In genomic region chr1:212683357-212683722, GRCh38 we compare ENCODE assay signal across 8 cellular contexts. TPM values are rescaled to one million over a fixed set of nuclear protein-coding genes. Genes with fewer than 3 reads are reported as not detected.
DNase-seq lines count a peak whose midpoint lies in the region; ATAC-seq, FAIRE-seq and TF ChIP-seq lines count a peak whose summit lies in the region.

No MANE protein-coding gene starts in this region.

- peak overlapping the region; percentile 33; the same call in 1 of the 2 replicates for H3K4me3 ChIP-seq in GM12878

- no peaks in the 10 kb centered on the region for H3K36me3 Mint-ChIP-seq in nephron progenitor cell (ENCODE audit: low read depth)

- TF ChIP-seq POLR2A in GM12878 (IDR thresholded peaks at IDR 0.05; ENCODE audit: low read depth, low read length), result peak; percentile 80

- POLR2A ChIA-PET in GM12878 (lab: Charles Lee), result no interaction called here

- peaks cover 7% of the 10 kb centered on the region for H3K27me3 Mint-ChIP-seq in nephron progenitor cell (ENCODE audit: low read depth, poor library complexity)

- H3K4me1 Mint-ChIP-seq in nephron progenitor cell, result peaks cover 9% of the 10 kb centered on the region

- in situ Hi-C loops in GM12878 (cut with MboI), result no loop called here

- SMC1A ChIA-PET in GM12878 (lab: Charles Lee; ENCODE audit: uncharacterized antibody, unreplicated experiment), result interaction anchor here (0.6 to 2.1 kb wide), 9 partner anchors 10 to 136 kb away, joined by 3 to 12 read pairs (median 5); partner anchors contain the start of gene BATF3

- H3K27ac Mint-ChIP-seq in nephron progenitor cell, result no peak overlapping the region

- CTCF ChIA-PET in GM12878 (lab: Yijun Ruan, JAX), result interaction anchor here (1.2 to 1.9 kb wide), 6 partner anchors 10 to 228 kb away, joined by 3 to 13 read pairs (median 8); partner anchors contain the start of gene BATF3

- H3K79me2 ChIP-seq in GM12878 (ENCODE audit: control insufficient read depth, insufficient read depth, low read length), result no peaks in the 10 kb centered on the region

- no peaks in the 10 kb centered on the region for H3K9me3 Mint-ChIP-seq in nephron progenitor cell

- H3K9me3 ChIP-seq in GM12878 (replicated peaks; ENCODE audit: control insufficient read depth, insufficient read depth, low read length), result no peaks in the 10 kb centered on the region

- peak overlapping the region; percentile 57 for H2AFZ ChIP-seq in GM12878 (ENCODE audit: control insufficient read depth, low read depth, low read length)

- no peaks in the 10 kb centered on the region for H4K20me1 ChIP-seq in GM12878 (ENCODE audit: control insufficient read depth, insufficient read depth)

- peak in 1 of 2 experiments; percentile 52; a peak in 1 of 4 replicates for TF ChIP-seq EP300 in GM12878 (IDR thresholded peaks at IDR 0.05; ENCODE audit: borderline replicate concordance in 1 of 2, control insufficient read depth in 1 of 2, low read depth in 2 of 2, low read length in 2 of 2)

- no peak overlapping the region for H3K4me3 Mint-ChIP-seq in nephron progenitor cell

- peaks cover 62% of the 10 kb centered on the region for H3K4me1 ChIP-seq in GM12878 (ENCODE audit: control insufficient read depth, insufficient read depth, low read length)

- H3K27ac ChIP-seq in GM12878 (ENCODE audit: control insufficient read depth, insufficient read depth), result peak overlapping the region; percentile 90

- intact Hi-C loops in GM12878 (cut with micrococcal nuclease; ENCODE audit: unreplicated experiment), result loop anchor here (1.0 kb wide), 1 partner anchor 15 kb away; no protein-coding TSS in a partner anchor

- peak overlapping the region; percentile 61 for H3K9ac ChIP-seq in GM12878 (ENCODE audit: control insufficient read depth, insufficient read depth, low read length)

- TF ChIP-seq RAD21 in GM12878 (IDR thresholded peaks at IDR 0.05; ENCODE audit: insufficient read depth, low read depth, low read length), result no peak

- H3K27me3 ChIP-seq in GM12878 (replicated peaks in 1 of 2; ENCODE audit: control insufficient read depth in 2 of 2, insufficient read depth in 2 of 2, low read length in 1 of 2), result no peaks in the 10 kb centered on the region

- RAD21 ChIA-PET in GM12878 (lab: Charles Lee; ENCODE audit: unreplicated experiment), result interaction anchor here (1.1 to 1.6 kb wide), 5 partner anchors 14 to 227 kb away, joined by 3 to 7 read pairs (median 5); no protein-coding TSS in a partner anchor

- 2% methylated on average over 7 of the region's 7 CpGs for WGBS in GM12878 (ENCODE audit: insufficient coverage, insufficient replicate concordance, low lambda C conversion rate, missing lambda C conversion rate)

- no peaks in the 10 kb centered on the region; a peak in 1 of 4 replicates for H3K36me3 ChIP-seq in GM12878 (ENCODE audit: control insufficient read depth in 2 of 2, insufficient read depth in 2 of 2, low read length in 1 of 2)

- peak overlapping the region; percentile 77 for H3K4me2 ChIP-seq in GM12878 (ENCODE audit: control insufficient read depth, insufficient read depth)

- peak; percentile 75 for FAIRE-seq in GM12878 (lab: Jason Lieb, UNC)

- TF ChIP-seq CTCF in GM12878 (IDR thresholded peaks at IDR 0.05 in 2 of 3, conservative IDR thresholded peaks at IDR 0.05 in 1 of 3; ENCODE audit: control insufficient read depth in 2 of 3, extremely low read depth in 1 of 3, insufficient read depth in 1 of 3, low read depth in 3 of 3, low read length in 3 of 3) (no peak), nephron progenitor cell (IDR thresholded peaks at IDR 0.05) (no peak)

- BruUV-seq in GM12878 (replicated peaks; lab: Mats Ljungman, UMichigan), result no TSS peak

- ATAC-seq in GM18511 (IDR thresholded peaks at IDR 0.05; ENCODE audit: unreplicated experiment), result peak; percentile 80
- peak; percentile 79 for ATAC-seq in GM21576 (IDR thresholded peaks at IDR 0.05; ENCODE audit: unreplicated experiment)
- ATAC-seq in GM12878, result peak; percentile 79

- DNase-seq in Kasumi-1 (lab: John Stamatoyannopoulos, UW) (peak; percentile 21 to 39), GM12878 (ENCODE audit: low read depth, low spot score) (peak; percentile 81), NCI-H1092 (lab: John Stamatoyannopoulos, UW) (no peak), NCI-H187 (lab: John Stamatoyannopoulos, UW) (no peak), NCI-H1436 treated with DMSO at 0.1 percent for 48 hours (lab: John Stamatoyannopoulos, UW) (no peak), nephron progenitor cell (no peak)

TF ChIP-seq in GM12878, 131 proteins besides CTCF, POLR2A, EP300 and RAD21 (continues in another document):
- 0 out of 2 replicates have a peak, but pooled peaks have one; percentile 44 for TF ChIP-seq TCF12 (IDR thresholded peaks at IDR 0.05; ENCODE audit: low read depth, low read length)
- no peak for TF ChIP-seq HCFC1 (IDR thresholded peaks at IDR 0.05; ENCODE audit: low read length)
- no peak for TF ChIP-seq BRCA1 (IDR thresholded peaks at IDR 0.05; ENCODE audit: low read depth, low read length)
- TF ChIP-seq GATAD2B (conservative IDR thresholded peaks at IDR 0.05; ENCODE audit: low read depth), result peak; percentile 41
- 0 out of 2 replicates have a peak, but pooled peaks have one; percentile 38 for TF ChIP-seq PML (IDR thresholded peaks at IDR 0.05; ENCODE audit: low read length)
- peak; percentile 72; the same call in 1 of the 2 replicates for TF ChIP-seq PAX5 (IDR thresholded peaks at IDR 0.05; ENCODE audit: borderline replicate concordance, low read depth, low read length)
- no peak for TF ChIP-seq BCLAF1 (IDR thresholded peaks at IDR 0.05)
- peak; percentile 25 for TF ChIP-seq SP1 (IDR thresholded peaks at IDR 0.05; ENCODE audit: low read depth, low read length)
- TF ChIP-seq PAX8 (IDR thresholded peaks at IDR 0.05), result no peak
- peak; percentile 73; the same call in 1 of the 2 replicates for TF ChIP-seq DPF2 (IDR thresholded peaks at IDR 0.05)
- peak; percentile 91 for TF ChIP-seq SPI1 (IDR thresholded peaks at IDR 0.05; ENCODE audit: borderline replicate concordance, insufficient read depth, low read depth, low read length)
- no peak for TF ChIP-seq MAX (IDR thresholded peaks at IDR 0.05; ENCODE audit: low read depth, low read length)
- no peak for TF ChIP-seq NR2C2 (IDR thresholded peaks at IDR 0.05; ENCODE audit: borderline replicate concordance, control insufficient read depth, insufficient read length, low read depth)
- no peak for TF ChIP-seq CBX5 (IDR thresholded peaks at IDR 0.05; ENCODE audit: low read depth)
- TF ChIP-seq TAF1 (IDR thresholded peaks at IDR 0.05; ENCODE audit: borderline replicate concordance, low read depth, low read length), result 0 out of 2 replicates have a peak, but pooled peaks have one; percentile 10
- peak; percentile 85 to 100; a peak in 2 of 4 replicates for TF ChIP-seq ETV6 (conservative IDR thresholded peaks at IDR 0.05 in 1 of 2, IDR thresholded peaks at IDR 0.05 in 1 of 2; ENCODE audit: borderline replicate concordance in 1 of 2, low read depth in 1 of 2)

RNA-seq across cellular contexts. Expression of gene BATF3, which starts 16.3 kb away (rescaled TPM):
- total RNA-seq in GM12878 (2013; cell fraction: nucleolus; rRNA removed), result 10.3 and 10.7 TPM in 2 replicates
- total RNA-seq in GM12878 (2014; rRNA removed) (41.9 and 50.4 TPM in 2 replicates), GM12878 (2014; rRNA removed; fragmentation: Illumina TruSeq; extraction: Trizol) (28.7 and 30.6 TPM in 2 replicates), GM12878 (2021) (44.9 and 47.5 TPM in 2 replicates)
- 9.6 TPM for polyA plus RNA-seq in GM12878 (2011; ENCODE audit: low read depth)
- polyA plus RNA-seq in GM12878 (2011; rRNA removed) (15.1 and 25.6 TPM in 2 replicates), GM12878 (2014; fragmentation: Illumina TruSeq; extraction: Trizol) (7.6 and 31.1 TPM in 2 replicates), GM12878 (2014; fragmentation: Nextera tagmentation; extraction: Ambion mirVana) (10 to 100 TPM; 11.1 to 12.3 TPM), GM12878 (2014; rRNA removed) (56.7 and 56.8 TPM in 2 replicates), GM12878 (2016; fragmentation: Nextera tagmentation; extraction: Ambion mirVana) (10 to 100 TPM; 20.4 to 33.2 TPM)
- 31.7 and 44.5 TPM in 2 replicates for polyA plus RNA-seq in GM12878 (2011; cell fraction: cytosol; rRNA removed)
- polyA plus RNA-seq in GM12878 (2011; cell fraction: nucleus; rRNA removed), result 26.0 and 28.6 TPM in 2 replicates
- 7.8 and 9.7 TPM in 2 replicates for polyA plus RNA-seq in GM12878 (2012)
- 5.7 and 9.1 TPM in 2 replicates for polyA minus RNA-seq in GM12878 (2011; rRNA and poly(A)+ RNA removed)
- polyA minus RNA-seq in GM12878 (2011; cell fraction: cytosol; rRNA and poly(A)+ RNA removed), result 4.2 and 4.8 TPM in 2 replicates
- 4.2 and 5.8 TPM in 2 replicates for polyA minus RNA-seq in GM12878 (2011; cell fraction: nucleus; rRNA and poly(A)+ RNA removed)

Comparison
In these comparisons a context has a peak if more than half of its experiments do, and no peak if none do; other contexts are left out.
1. DNase-seq: peak in Kasumi-1 (2 of 2) and GM12878 (single experiment); none in NCI-H1092 (single experiment), NCI-H187 (0 of 2), NCI-H1436 treated with DMSO at 0.1 percent for 48 hours (single experiment) and nephron progenitor cell (single experiment).
2. Peak in every context shown above with its lines, with median percentiles within 50 percentile points of each other: ATAC-seq.